Comparison of ENCODE assay signal across 8 cellular contexts in the genomic region with DNA sequence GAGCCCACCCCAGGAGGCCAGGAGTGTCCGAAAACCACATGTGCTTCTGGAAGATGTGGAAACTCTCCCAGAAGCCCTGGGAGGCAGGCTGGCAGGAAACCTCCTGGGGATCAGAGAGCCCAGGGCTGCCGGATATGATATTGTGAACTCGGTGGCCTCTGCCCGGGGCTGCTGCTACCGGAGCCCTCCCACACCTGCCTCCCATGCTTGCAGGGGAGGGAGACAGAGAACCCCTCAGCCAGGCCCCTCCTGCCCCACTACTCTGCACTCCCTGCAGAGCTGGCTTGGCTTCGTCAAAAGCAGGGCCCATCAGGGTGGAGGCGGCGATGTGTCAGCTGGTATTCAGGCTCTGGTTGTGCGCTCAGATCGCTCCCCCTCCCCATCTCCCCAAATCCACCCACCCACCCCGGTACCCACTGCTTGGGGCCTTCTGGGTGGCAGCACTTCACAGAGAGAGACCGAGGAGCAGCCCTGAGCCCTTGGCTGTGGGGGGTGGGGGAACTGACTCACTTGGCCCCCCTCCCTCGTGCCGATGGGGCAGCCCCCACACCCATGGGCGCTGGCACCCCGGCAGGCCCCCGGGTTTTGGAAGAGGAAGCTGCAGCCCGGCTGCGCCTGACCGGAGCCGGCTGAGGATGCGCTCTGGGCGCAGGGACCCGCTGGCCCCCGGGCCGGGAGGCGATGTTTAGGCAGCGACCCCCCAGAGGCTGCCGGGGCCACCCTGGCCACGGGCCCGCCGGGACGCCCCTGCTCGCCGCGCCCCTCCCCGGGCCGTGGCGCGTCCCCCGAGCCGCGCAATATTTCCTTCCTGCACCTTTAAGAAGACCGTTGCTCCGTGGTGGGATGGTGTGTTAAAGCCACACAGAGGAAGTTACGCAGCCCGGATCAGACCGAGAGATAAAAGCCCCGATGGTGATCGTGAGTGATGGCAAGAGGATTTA.
DNase-seq lines count a peak whose midpoint lies in the region; ATAC-seq and TF ChIP-seq lines count a peak whose summit lies in the region.

No MANE protein-coding gene starts in this region.

- DNase-seq in AG10803 (ENCODE audit: low read depth) (peak; percentile 68), HFF-Myc (ENCODE audit: extremely low read depth, low read depth) (no peak), astrocyte of the cerebellum (ENCODE audit: low read depth) (peak; percentile 34), kidney tubule cell (ENCODE audit: low spot score) (peak; percentile 56), GDM1 (lab: John Stamatoyannopoulos, UW) (no peak)
- peak; percentile 66 for DNase-seq in T-helper 2 cell treated with Interferon-gamma antibody and Interleukin-4, amounts not matched to agents 5 μg/mL and 100 μg/mL, for 36 hours (ENCODE audit: low spot score)
- peak; percentile 40 to 43 for DNase-seq in stimulated activated CD4-positive, alpha-beta T cell treated with anti-CD3 and anti-CD28 coated beads, Interleukin-4, amount 100 ng/mL, for 48 hours (ENCODE audit: low read depth in 2 of 2)

- TF ChIP-seq CTCF in AG10803 (conservative IDR thresholded peaks at IDR 0.05; ENCODE audit: low read length), result no peak
- no peak for TF ChIP-seq CTCF in HFF-Myc (IDR thresholded peaks at IDR 0.05; ENCODE audit: low read depth, low read length, missing control alignments)
- no peak for TF ChIP-seq CTCF in astrocyte of the cerebellum (IDR thresholded peaks at IDR 0.05; ENCODE audit: low read depth, low read length, missing control alignments)

- no peak for ATAC-seq in GM18873 (IDR thresholded peaks at IDR 0.05; ENCODE audit: low FRiP score, unreplicated experiment)

- H3K4me3 Mint-ChIP-seq in T-helper 2 cell treated with Interferon-gamma antibody and Interleukin-4, amounts not matched to agents 5 μg/mL and 100 μg/mL, for 36 hours, result peak overlapping the region; percentile 90

- H3K36me3 Mint-ChIP-seq in T-helper 2 cell treated with Interferon-gamma antibody and Interleukin-4, amounts not matched to agents 5 μg/mL and 100 μg/mL, for 36 hours (ENCODE audit: low read depth), result peaks cover 2% of the 10 kb centered on the region

- peak overlapping the region; percentile 89 for H3K27ac Mint-ChIP-seq in T-helper 2 cell treated with Interferon-gamma antibody and Interleukin-4, amounts not matched to agents 5 μg/mL and 100 μg/mL, for 36 hours

- H3K4me1 Mint-ChIP-seq in T-helper 2 cell treated with Interferon-gamma antibody and Interleukin-4, amounts not matched to agents 5 μg/mL and 100 μg/mL, for 36 hours (ENCODE audit: low read depth), result peaks cover 15% of the 10 kb centered on the region

- H3K4me3 ChIP-seq in AG10803 (ENCODE audit: low read length) (peak overlapping the region; percentile 66), HFF-Myc (replicated peaks; ENCODE audit: low read depth, low read length) (peak overlapping the region; percentile 44), astrocyte of the cerebellum (ENCODE audit: low read depth, low read length) (peak overlapping the region; percentile 54)

- peaks cover 59% of the 10 kb centered on the region for H3K27me3 Mint-ChIP-seq in T-helper 2 cell treated with Interferon-gamma antibody and Interleukin-4, amounts not matched to agents 5 μg/mL and 100 μg/mL, for 36 hours (ENCODE audit: low read depth)

- H3K9me3 Mint-ChIP-seq in T-helper 2 cell treated with Interferon-gamma antibody and Interleukin-4, amounts not matched to agents 5 μg/mL and 100 μg/mL, for 36 hours, result no peaks in the 10 kb centered on the region

- in situ Hi-C loops in astrocyte of the cerebellum (cut with HindIII; ENCODE audit: low sequenced_read_pairs), result no loop called here

Comparison
In these comparisons a context has a peak if more than half of its experiments do, and no peak if none do; other contexts are left out.
1. DNase-seq: peak in AG10803 (single experiment), T-helper 2 cell treated with Interferon-gamma antibody and Interleukin-4, amounts not matched to agents 5 μg/mL and 100 μg/mL, for 36 hours (single experiment), astrocyte of the cerebellum (single experiment), kidney tubule cell (single experiment) and stimulated activated CD4-positive, alpha-beta T cell treated with anti-CD3 and anti-CD28 coated beads, Interleukin-4, amount 100 ng/mL, for 48 hours (2 of 2); none in HFF-Myc (single experiment) and GDM1 (single experiment).
2. Peak in every context shown above with its lines, with median percentiles within 50 percentile points of each other: H3K4me3 ChIP-seq.